11 cellular contexts compared by ENCODE assay signal in genomic region chr2:220165401-220165800, GRCh38.
DNase-seq lines count a peak whose midpoint lies in the region; ATAC-seq and TF ChIP-seq lines count a peak whose summit lies in the region.
"Had no signal": no experiment of that assay in that cellular context is flagged by ENCODE, and none has a peak within 500 bp of the region (broad histone marks: within the 10 kb centered on the region; RNA-seq: fewer than 3 reads in every experiment).

No MANE protein-coding gene starts in this region.

- H3K27me3 Mint-ChIP-seq in progenitor cell of endocrine pancreas = no peaks in the 10 kb centered on the region
- H3K27me3 Mint-ChIP-seq in natural killer cell treated with Interleukin-12 subunit alpha and Interleukin-12 subunit beta and Interleukin-15 and Interleukin-18, amount 100 ng/mL, for 72 hours = no peaks in the 10 kb centered on the region
- H3K27me3 Mint-ChIP-seq: brain had no signal

- DNase-seq in NCI-H1092 treated with DMSO at 0.1 percent for 48 hours (lab: John Stamatoyannopoulos, UW) = peak; percentile 22
- DNase-seq in NCI-H526 treated with DMSO at 0.1 percent for 48 hours (lab: John Stamatoyannopoulos, UW) = peak; percentile 74
- DNase-seq in epithelial cell of esophagus (ENCODE audit: low read depth) = peak; percentile 27
- DNase-seq in progenitor cell of endocrine pancreas (ENCODE audit: low spot score, unreplicated experiment) = no peak
- DNase-seq in effector CD8-positive, alpha-beta T cell (lab: John Stamatoyannopoulos, UW) = no peak
- no peak for DNase-seq in natural killer cell treated with Interleukin-12 subunit alpha and Interleukin-12 subunit beta and Interleukin-15 and Interleukin-18, amount 100 ng/mL, for 72 hours (ENCODE audit: low spot score)
- DNase-seq in COLO829 (ENCODE audit: low spot score) = no peak
- DNase-seq: activated T-cell treated with anti-CD3 and anti-CD28 coated beads, Interleukin-2, amount 50 U/mL, for 4 hours; stimulated activated CD4-positive, alpha-beta T cell treated with anti-CD3 and anti-CD28 coated beads, Interleukin-15, amount 100 ng/mL, for 24 hours had no signal

- H3K27ac Mint-ChIP-seq in progenitor cell of endocrine pancreas = no peak overlapping the region
- H3K27ac Mint-ChIP-seq in natural killer cell treated with Interleukin-12 subunit alpha and Interleukin-12 subunit beta and Interleukin-15 and Interleukin-18, amount 100 ng/mL, for 72 hours = no peak overlapping the region
- H3K27ac Mint-ChIP-seq: brain had no signal

- no peak overlapping the region for H3K4me3 Mint-ChIP-seq in progenitor cell of endocrine pancreas (ENCODE audit: low read depth)
- H3K4me3 Mint-ChIP-seq in natural killer cell treated with Interleukin-12 subunit alpha and Interleukin-12 subunit beta and Interleukin-15 and Interleukin-18, amount 100 ng/mL, for 72 hours = no peak overlapping the region
- H3K4me3 Mint-ChIP-seq: activated T-cell treated with anti-CD3 and anti-CD28 coated beads, Interleukin-2, amount 50 U/mL, for 4 hours; brain had no signal

- TF ChIP-seq CTCF in epithelial cell of esophagus (IDR thresholded peaks at IDR 0.05; ENCODE audit: insufficient read depth, low read depth, low read length, missing control alignments) (peak; percentile 40), progenitor cell of endocrine pancreas (IDR thresholded peaks at IDR 0.05; ENCODE audit: unreplicated experiment) (peak; percentile 41)

- H3K4me1 Mint-ChIP-seq in progenitor cell of endocrine pancreas (ENCODE audit: low read depth) = peaks cover 3% of the 10 kb centered on the region
- no peaks in the 10 kb centered on the region for H3K4me1 Mint-ChIP-seq in natural killer cell treated with Interleukin-12 subunit alpha and Interleukin-12 subunit beta and Interleukin-15 and Interleukin-18, amount 100 ng/mL, for 72 hours (ENCODE audit: low read depth in 2 of 2)

- no peak for ATAC-seq in HG02588 (IDR thresholded peaks at IDR 0.05; ENCODE audit: unreplicated experiment)
- no peak for ATAC-seq in natural killer cell treated with Interleukin-12 subunit alpha and Interleukin-12 subunit beta and Interleukin-15 and Interleukin-18, amount 100 ng/mL, for 72 hours
- ATAC-seq: activated T-cell treated with anti-CD3 and anti-CD28 coated beads, Interleukin-2, amount 50 U/mL, for 4 hours had no signal

- no peaks in the 10 kb centered on the region for H3K9me3 Mint-ChIP-seq in progenitor cell of endocrine pancreas (ENCODE audit: low read depth)
- H3K9me3 Mint-ChIP-seq in natural killer cell treated with Interleukin-12 subunit alpha and Interleukin-12 subunit beta and Interleukin-15 and Interleukin-18, amount 100 ng/mL, for 72 hours = peaks cover 2% of the 10 kb centered on the region
- H3K9me3 Mint-ChIP-seq: activated T-cell treated with anti-CD3 and anti-CD28 coated beads, Interleukin-2, amount 50 U/mL, for 4 hours had no signal

- H3K4me3 ChIP-seq in epithelial cell of esophagus (ENCODE audit: low read length) = no peak overlapping the region

- no peaks in the 10 kb centered on the region for H3K36me3 Mint-ChIP-seq in progenitor cell of endocrine pancreas (ENCODE audit: insufficient read depth)
- H3K36me3 Mint-ChIP-seq in natural killer cell treated with Interleukin-12 subunit alpha and Interleukin-12 subunit beta and Interleukin-15 and Interleukin-18, amount 100 ng/mL, for 72 hours = no peaks in the 10 kb centered on the region
- H3K36me3 Mint-ChIP-seq: brain had no signal

Comparison
In these comparisons a context has a peak if more than half of its experiments do, and no peak if none do; other contexts are left out.
1. DNase-seq: peak in NCI-H1092 treated with DMSO at 0.1 percent for 48 hours (single experiment), NCI-H526 treated with DMSO at 0.1 percent for 48 hours (single experiment) and epithelial cell of esophagus (single experiment); none in progenitor cell of endocrine pancreas (single experiment), effector CD8-positive, alpha-beta T cell (single experiment), natural killer cell treated with Interleukin-12 subunit alpha and Interleukin-12 subunit beta and Interleukin-15 and Interleukin-18, amount 100 ng/mL, for 72 hours (single experiment) and COLO829 (single experiment).